Comparison of ENCODE assay signal across 10 cellular contexts in genomic region chr15:70258369-70259029, GRCh38.
A peak's percentile ranks its signal among the peaks of the same experiment; 100 is the strongest.
DNase-seq lines count a peak whose midpoint lies in the region; ATAC-seq and TF ChIP-seq lines count a peak whose summit lies in the region.
"Had no signal": no experiment of that assay in that cellular context is flagged by ENCODE, and none has a peak within 500 bp of the region (broad histone marks: within the 10 kb centered on the region; RNA-seq: fewer than 3 reads in every experiment).

No MANE protein-coding gene starts in this region.

- peaks cover 12 to 23% (median 12%) of the 10 kb centered on the region in 3 donors for H3K27me3 Mint-ChIP-seq in CD14-positive monocyte (ENCODE audit: low read depth in 3 of 3)

- H3K27me3 ChIP-seq in heart left ventricle = no peaks in the 10 kb centered on the region
- H3K27me3 ChIP-seq: adrenal gland, ovary had no signal

- no peaks in the 10 kb centered on the region for H3K36me3 ChIP-seq in heart left ventricle
- H3K36me3 ChIP-seq: adrenal gland, ovary had no signal

- TF ChIP-seq POLR2A in heart left ventricle (IDR thresholded peaks at IDR 0.05) (no peak), lower leg skin (IDR thresholded peaks at IDR 0.05) (no peak)

- H3K4me3 Mint-ChIP-seq in CD14-positive monocyte = peak overlapping the region; percentile 56 to 69

- H3K4me3 ChIP-seq in heart left ventricle (peak overlapping the region in 1 of 12 donors; percentile 27), lower leg skin (ENCODE audit: low read depth, poor library complexity, severe bottlenecking) (no peak overlapping the region)
- H3K4me3 ChIP-seq: adrenal gland, ovary had no signal

- H3K27ac ChIP-seq in heart left ventricle = peak overlapping the region in 1 of 12 donors; percentile 81
- H3K27ac ChIP-seq: ovary had no signal

- TF ChIP-seq CTCF in CD14-positive monocyte (IDR thresholded peaks at IDR 0.05) (no peak), heart left ventricle (IDR thresholded peaks at IDR 0.05) (no peak), lower leg skin (IDR thresholded peaks at IDR 0.05) (no peak)

- H3K4me1 Mint-ChIP-seq in CD14-positive monocyte = peaks cover 73% of the 10 kb centered on the region

- DNase-seq in CD14-positive monocyte (ENCODE audit: low spot score) (peak; percentile 77), heart left ventricle (peak in 2 of 5 donors; percentile 36 to 42), HPDE6-E6E7 (ENCODE audit: extremely low spot score) (no peak), DMS79 (lab: John Stamatoyannopoulos, UW) (no peak), lower leg skin (ENCODE audit: low spot score in 2 of 2) (no peak)
- DNase-seq in activated CD4-positive, alpha-beta T cell treated with anti-CD3 and anti-CD28 coated beads, Interleukin-2, amount 50 U/mL, for 24 hours (ENCODE audit: low read depth in 1 of 2, low spot score in 1 of 2) = peak; percentile 44 to 58
- peak; percentile 61 for DNase-seq in stimulated activated CD8-positive, alpha-beta memory T cell treated with anti-CD3 and anti-CD28 coated beads, Interleukin-12 subunit alpha, Interleukin-12 subunit beta, amount 100 ng/mL, for 4 hours (ENCODE audit: low read depth)

- no peaks in the 10 kb centered on the region for H3K9me3 Mint-ChIP-seq in CD14-positive monocyte

- ATAC-seq in HG03045 (IDR thresholded peaks at IDR 0.05; ENCODE audit: unreplicated experiment) (peak; percentile 49), heart left ventricle (peak; percentile 6 to 55 (median 32))

- peak overlapping the region; percentile 80 to 96 (median 92) for H3K27ac Mint-ChIP-seq in CD14-positive monocyte

- no peaks in the 10 kb centered on the region for H3K9me3 ChIP-seq in heart left ventricle
- H3K9me3 ChIP-seq: adrenal gland, ovary had no signal

- WGBS in heart left ventricle, 4 donors = 45 to 64% (median 57%) methylated on average over 13 to 17 of the region's 17 CpGs
- WGBS in lower leg skin, 2 donors = 48 to 52% methylated on average over 16 to 17 of the region's 17 CpGs

- peaks cover 0 to 46% (median 22%) of the 10 kb centered on the region in 12 donors for H3K4me1 ChIP-seq in heart left ventricle

- intact Hi-C loops in CD14-positive monocyte (cut with micrococcal nuclease) = loop anchor here in 1 of 2 donors (5.0 kb wide), 1 partner anchor 156 kb away; no protein-coding TSS in a partner anchor
- intact Hi-C loops in heart left ventricle (cut with DNase I) = no loop called here
- intact Hi-C loops in lower leg skin (cut with DNase I; ENCODE audit: low total_unique reads) = no loop called here

- peaks cover 16 to 18% of the 10 kb centered on the region in 2 donors for H3K36me3 Mint-ChIP-seq in CD14-positive monocyte

Comparison
In these comparisons a context has a peak if more than half of its experiments do, and no peak if none do; other contexts are left out.
1. DNase-seq: peak in CD14-positive monocyte (single experiment), activated CD4-positive, alpha-beta T cell treated with anti-CD3 and anti-CD28 coated beads, Interleukin-2, amount 50 U/mL, for 24 hours (2 of 2) and stimulated activated CD8-positive, alpha-beta memory T cell treated with anti-CD3 and anti-CD28 coated beads, Interleukin-12 subunit alpha, Interleukin-12 subunit beta, amount 100 ng/mL, for 4 hours (single experiment); none in HPDE6-E6E7 (single experiment), DMS79 (single experiment) and lower leg skin (0 of 2).